In genomic region chr1:246064891-246065290, GRCh38 we compare ENCODE assay signal across 20 cellular contexts.
DNase-seq lines count a peak whose midpoint lies in the region; ATAC-seq, FAIRE-seq and TF ChIP-seq lines count a peak whose summit lies in the region.
"Had no signal": no experiment of that assay in that cellular context is flagged by ENCODE, and none has a peak within 500 bp of the region (broad histone marks: within the 10 kb centered on the region; RNA-seq: fewer than 3 reads in every experiment).

No MANE protein-coding gene starts in this region.

- H3K4me2 ChIP-seq in HepG2 (ENCODE audit: low read depth, low read length), result no peak overlapping the region
- H3K4me2 ChIP-seq: BLaER1 had no signal

- H3K36me3 Mint-ChIP-seq in endodermal cell (ENCODE audit: low read depth) (no peaks in the 10 kb centered on the region), neural crest cell (ENCODE audit: low read depth) (no peaks in the 10 kb centered on the region)

- TF ChIP-seq CTCF in HepG2 (CRISPR knock-in tag; IDR thresholded peaks at IDR 0.05) (no peak), right lobe of liver (IDR thresholded peaks at IDR 0.05) (no peak), endodermal cell (conservative IDR thresholded peaks at IDR 0.05) (no peak), neural crest cell (conservative IDR thresholded peaks at IDR 0.05) (no peak), body of pancreas (IDR thresholded peaks at IDR 0.05) (no peak)

- TF ChIP-seq POLR2A in HepG2 (IDR thresholded peaks at IDR 0.05; ENCODE audit: insufficient read depth in 1 of 2, low read depth in 2 of 2, low read length in 2 of 2), result no peak
- no peak for TF ChIP-seq POLR2A in right lobe of liver (IDR thresholded peaks at IDR 0.05)
- no peak for TF ChIP-seq POLR2A in body of pancreas (IDR thresholded peaks at IDR 0.05)

- H3K27ac Mint-ChIP-seq in endodermal cell (no peak overlapping the region), neural crest cell (ENCODE audit: unreplicated experiment) (peak overlapping the region; percentile 27)
- H3K27ac Mint-ChIP-seq: CD4-positive, alpha-beta memory T cell had no signal

- POLR2A ChIA-PET in HepG2 (lab: Yijun Ruan, JAX), result no interaction called here

- H3K27me3 Mint-ChIP-seq in endodermal cell (ENCODE audit: insufficient read depth), result peaks cover 12% of the 10 kb centered on the region
- peaks cover 4% of the 10 kb centered on the region for H3K27me3 Mint-ChIP-seq in neural crest cell (ENCODE audit: low read depth)
- H3K27me3 Mint-ChIP-seq: CD4-positive, alpha-beta memory T cell had no signal

- in situ Hi-C loops in HepG2 (cut with HindIII; ENCODE audit: extremely low pct_ligation_motif_present, low pct_unique_long_range_greater_than_20kb), result no loop called here

- CTCF ChIA-PET in HepG2 (lab: Yijun Ruan, JAX; ENCODE audit: low intra/inter-chr PET ratio, low total read pairs), result no interaction called here

- H3K9me3 Mint-ChIP-seq in endodermal cell (no peaks in the 10 kb centered on the region), neural crest cell (no peaks in the 10 kb centered on the region)
- H3K9me3 Mint-ChIP-seq: CD14-positive monocyte; CD4-positive, alpha-beta memory T cell; H9 had no signal

- H3K36me3 ChIP-seq in HepG2 (replicated peaks in 1 of 2; ENCODE audit: control insufficient read depth in 1 of 2, insufficient read depth in 2 of 2, low read length in 2 of 2), result no peaks in the 10 kb centered on the region
- H3K36me3 ChIP-seq in right lobe of liver, result no peaks in the 10 kb centered on the region
- no peaks in the 10 kb centered on the region for H3K36me3 ChIP-seq in endodermal cell (ENCODE audit: control insufficient read depth, insufficient read depth, low read length)
- H3K36me3 ChIP-seq in body of pancreas (replicated peaks in 1 of 2; ENCODE audit: insufficient read depth in 1 of 2, low read depth in 2 of 2), result no peaks in the 10 kb centered on the region
- H3K36me3 ChIP-seq: BLaER1 had no signal

- TF ChIP-seq EP300 in HepG2 (IDR thresholded peaks at IDR 0.05; ENCODE audit: low read depth in 2 of 2, low read length in 2 of 2) (no peak), HepG2 (CRISPR knock-in tag; IDR thresholded peaks at IDR 0.05; ENCODE audit: borderline replicate concordance) (no peak)

- WGBS in HepG2 (ENCODE audit: low lambda C conversion rate), result 95% methylated on average over 3 of the region's 3 CpGs
- 80% methylated on average over 3 of the region's 3 CpGs for WGBS in right lobe of liver (ENCODE audit: insufficient coverage, low coverage, low lambda C conversion rate, missing lambda C conversion rate)
- 87 to 92% methylated on average over 2 to 3 of the region's 3 CpGs for WGBS in endodermal cell (ENCODE audit: insufficient coverage in 1 of 2, insufficient read length in 1 of 2), 2 experiments
- 80 to 82% methylated on average over 3 of the region's 3 CpGs for WGBS in body of pancreas, 2 donors

- H3K27ac ChIP-seq in HepG2 (ENCODE audit: extremely low read length, insufficient read depth, low read length) (no peak overlapping the region), right lobe of liver (no peak overlapping the region), endodermal cell (ENCODE audit: low read depth, low read length) (no peak overlapping the region), body of pancreas (no peak overlapping the region)
- H3K27ac ChIP-seq: BLaER1 had no signal

- H3K27me3 ChIP-seq in HepG2 (ENCODE audit: control insufficient read depth in 1 of 2, insufficient read depth in 2 of 2, low read length in 2 of 2) (no peaks in the 10 kb centered on the region), right lobe of liver (no peaks in the 10 kb centered on the region), endodermal cell (ENCODE audit: control insufficient read depth, insufficient read depth, low read length, poor library complexity, severe bottlenecking) (no peaks in the 10 kb centered on the region), body of pancreas (no peaks in the 10 kb centered on the region)
- H3K27me3 ChIP-seq: BLaER1 had no signal

- H3K4me3 ChIP-seq in HepG2 (replicated peaks in 1 of 3; ENCODE audit: insufficient read depth in 1 of 3, low read depth in 2 of 3, low read length in 3 of 3) (no peak overlapping the region), right lobe of liver (no peak overlapping the region), endodermal cell (ENCODE audit: low read length) (peak overlapping the region; percentile 76), body of pancreas (no peak overlapping the region)
- H3K4me3 ChIP-seq: BLaER1, GM12878 had no signal

- intact Hi-C loops in HepG2 (cut with micrococcal nuclease; ENCODE audit: unreplicated experiment), result no loop called here
- intact Hi-C loops in right lobe of liver (cut with DNase I), result no loop called here
- intact Hi-C loops in body of pancreas (cut with DNase I), result no loop called here

- no peak for FAIRE-seq in HepG2 (lab: Jason Lieb, UNC)
- FAIRE-seq: GM12878, H1, HTR-8/SVneo had no signal

- H3K4me1 ChIP-seq in HepG2 (ENCODE audit: insufficient read depth, low read length) (peaks cover 16% of the 10 kb centered on the region), right lobe of liver (no peaks in the 10 kb centered on the region), endodermal cell (ENCODE audit: control insufficient read depth, insufficient read depth, low read length) (peaks cover 22% of the 10 kb centered on the region), body of pancreas (no peaks in the 10 kb centered on the region)

- BruUV-seq in HepG2 (replicated peaks; lab: Mats Ljungman, UMichigan), result no TSS peak

- H4K20me1 ChIP-seq in HepG2 (ENCODE audit: insufficient read depth, low read length), result no peaks in the 10 kb centered on the region
- H4K20me1 ChIP-seq: BLaER1 had no signal

- ATAC-seq in HepG2 (no peak), right lobe of liver (no peak), body of pancreas (no peak)
- ATAC-seq: GM12878 had no signal

- no peak overlapping the region for H2AFZ ChIP-seq in HepG2 (ENCODE audit: low read length)

- no peaks in the 10 kb centered on the region for H3K9me3 ChIP-seq in HepG2 (ENCODE audit: low read length)
- H3K9me3 ChIP-seq in right lobe of liver, result no peaks in the 10 kb centered on the region
- no peaks in the 10 kb centered on the region for H3K9me3 ChIP-seq in endodermal cell (ENCODE audit: control insufficient read depth, low read length)
- no peaks in the 10 kb centered on the region for H3K9me3 ChIP-seq in body of pancreas
- H3K9me3 ChIP-seq: BLaER1 had no signal

- DNase-seq in HepG2 (ENCODE audit: low spot score), result peak; percentile 14
- DNase-seq in right lobe of liver, result no peak
- DNase-seq in endodermal cell, result no peak
- DNase-seq in neural crest cell (ENCODE audit: low read depth, low spot score), result no peak
- DNase-seq in stimulated activated naive CD4-positive, alpha-beta T cell (lab: John Stamatoyannopoulos, UW), result no peak
- no peak for DNase-seq in body of pancreas
- DNase-seq in middle frontal gyrus (ENCODE audit: extremely low spot score, low spot score), result no peak
- DNase-seq: 8988T; Calu3; CD4-positive, alpha-beta memory T cell; DMS 273 treated with DMSO at 0.1 percent for 48 hours; DMS53; DND-41; EL; H9 had no signal

- no peak for TF ChIP-seq RAD21 in HepG2 (CRISPR knock-in tag; IDR thresholded peaks at IDR 0.05)

- H3K4me3 Mint-ChIP-seq in endodermal cell, result no peak overlapping the region
- no peak overlapping the region for H3K4me3 Mint-ChIP-seq in neural crest cell
- H3K4me3 Mint-ChIP-seq: CD14-positive monocyte; CD4-positive, alpha-beta memory T cell; H9 had no signal

- H3K79me2 ChIP-seq in HepG2 (ENCODE audit: insufficient read depth, low read length), result no peaks in the 10 kb centered on the region

- peaks cover 52% of the 10 kb centered on the region for H3K4me1 Mint-ChIP-seq in endodermal cell
- H3K4me1 Mint-ChIP-seq in neural crest cell, result peaks cover 41% of the 10 kb centered on the region

- H3K9ac ChIP-seq in HepG2 (ENCODE audit: insufficient read depth, low read depth, low read length) (no peak overlapping the region), endodermal cell (ENCODE audit: extremely low read depth, low read length, poor library complexity, severe bottlenecking) (no peak overlapping the region)
- H3K9ac ChIP-seq: BLaER1 had no signal

TF ChIP-seq in HepG2, 621 proteins besides CTCF, POLR2A, EP300 and RAD21 (continues in another document):
- no peak for TF ChIP-seq ATF7-NPFF (CRISPR knock-in tag; IDR thresholded peaks at IDR 0.05; ENCODE audit: low read depth)
- TF ChIP-seq HNRNPH1 (optimal IDR thresholded peaks at IDR 0.05; ENCODE audit: low read depth, low read length), result no peak
- TF ChIP-seq U2AF1 (optimal IDR thresholded peaks at IDR 0.05; ENCODE audit: low read depth, low read length), result no peak
- no peak for TF ChIP-seq PHF21A (CRISPR knock-in tag; IDR thresholded peaks at IDR 0.05)
- no peak for TF ChIP-seq SNAI1 (CRISPR knock-in tag; IDR thresholded peaks at IDR 0.05; ENCODE audit: borderline replicate concordance)
- TF ChIP-seq TBP (CRISPR knock-in tag; IDR thresholded peaks at IDR 0.05), result no peak
- no peak for TF ChIP-seq ZNF34 (CRISPR knock-in tag; IDR thresholded peaks at IDR 0.05; ENCODE audit: borderline replicate concordance)
- no peak for TF ChIP-seq MTF1 (CRISPR knock-in tag; IDR thresholded peaks at IDR 0.05)
- TF ChIP-seq IKZF5 (CRISPR knock-in tag; IDR thresholded peaks at IDR 0.05), result no peak
- TF ChIP-seq FOXC1 (CRISPR knock-in tag; IDR thresholded peaks at IDR 0.05; ENCODE audit: borderline replicate concordance), result no peak
- no peak for TF ChIP-seq KLF13 (CRISPR knock-in tag; IDR thresholded peaks at IDR 0.05)
- TF ChIP-seq SSRP1 (CRISPR knock-in tag; IDR thresholded peaks at IDR 0.05), result no peak
- no peak for TF ChIP-seq ZNF296 (CRISPR knock-in tag; conservative IDR thresholded peaks at IDR 0.05)
- no peak for TF ChIP-seq PBX2 (CRISPR knock-in tag; IDR thresholded peaks at IDR 0.05)
